Comparison of ENCODE assay signal across 1 cellular context in the genomic region with DNA sequence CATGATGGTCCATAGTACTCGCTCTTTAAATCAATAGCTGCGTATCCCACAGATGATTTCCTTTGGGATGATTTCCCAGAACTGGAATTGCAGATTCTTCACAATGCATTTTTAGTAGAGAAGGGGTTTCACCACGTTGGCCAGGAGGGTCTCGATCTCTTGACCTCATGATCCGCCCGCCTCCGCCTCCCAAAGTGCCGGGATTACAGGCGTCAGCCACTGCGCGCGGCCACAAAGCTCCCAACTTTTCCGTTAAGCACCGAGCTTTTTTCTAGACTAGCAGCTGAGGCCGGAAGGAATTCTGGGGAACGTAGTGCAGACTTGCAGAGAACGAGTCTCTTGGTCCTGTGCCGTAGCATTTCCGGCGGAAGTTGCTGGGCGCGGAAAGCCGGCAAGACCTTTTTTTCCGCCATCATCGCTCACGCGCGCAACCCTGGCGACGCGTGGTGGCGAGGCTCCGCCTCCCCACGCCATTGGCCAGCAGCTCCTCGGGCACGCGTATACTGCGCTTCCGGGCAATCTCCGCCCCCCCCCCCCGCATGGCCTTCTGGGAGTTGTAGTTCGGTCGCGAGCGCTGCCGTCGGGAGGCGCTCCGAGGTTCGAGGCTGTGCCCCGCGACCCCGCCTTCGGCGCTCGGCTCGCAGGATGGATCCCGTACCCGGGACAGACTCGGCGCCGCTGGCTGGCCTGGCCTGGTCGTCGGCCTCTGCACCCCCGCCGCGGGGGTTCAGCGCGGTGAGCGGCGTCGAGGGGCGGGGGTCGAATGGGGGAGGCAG.
TF ChIP-seq lines count a peak whose summit lies in the region.

A gene (plus strand): TSS at position 557 of the 776 bp plus-strand sequence. CDS start 89 bp downstream, at position 646.

TF ChIP-seq in HepG2, 621 proteins besides CTCF, POLR2A, EP300 and RAD21 (continued from another document and continues in another):
- TF ChIP-seq, protein P1, sequence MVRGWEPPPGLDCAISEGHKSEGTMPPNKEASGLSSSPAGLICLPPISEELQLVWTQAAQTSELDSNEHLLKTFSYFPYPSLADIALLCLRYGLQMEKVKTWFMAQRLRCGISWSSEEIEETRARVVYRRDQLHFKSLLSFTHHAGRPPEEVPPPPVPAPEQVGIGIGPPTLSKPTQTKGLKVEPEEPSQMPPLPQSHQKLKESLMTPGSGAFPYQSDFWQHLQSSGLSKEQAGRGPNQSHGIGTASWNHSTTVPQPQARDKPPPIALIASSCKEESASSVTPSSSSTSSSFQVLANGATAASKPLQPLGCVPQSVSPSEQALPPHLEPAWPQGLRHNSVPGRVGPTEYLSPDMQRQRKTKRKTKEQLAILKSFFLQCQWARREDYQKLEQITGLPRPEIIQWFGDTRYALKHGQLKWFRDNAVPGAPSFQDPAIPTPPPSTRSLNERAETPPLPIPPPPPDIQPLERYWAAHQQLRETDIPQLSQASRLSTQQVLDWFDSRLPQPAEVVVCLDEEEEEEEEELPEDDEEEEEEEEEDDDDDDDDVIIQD (CRISPR knock-in tag; IDR thresholded peaks at IDR 0.05; ENCODE audit: low read depth): no peak
- TF ChIP-seq SSRP1 (CRISPR knock-in tag; IDR thresholded peaks at IDR 0.05) (no peak), ZFAT (CRISPR knock-in tag; conservative IDR thresholded peaks at IDR 0.05) (no peak), ZNF232 (CRISPR knock-in tag; IDR thresholded peaks at IDR 0.05; ENCODE audit: borderline replicate concordance) (peak; percentile 42; the same call in 1 of the 2 replicates), DPF2 (CRISPR knock-in tag; IDR thresholded peaks at IDR 0.05; ENCODE audit: borderline replicate concordance, low read depth) (no peak), U2AF2 (IDR thresholded peaks at IDR 0.05; ENCODE audit: low read depth, low read length) (no peak), POGZ (CRISPR knock-in tag; IDR thresholded peaks at IDR 0.05) (no peak), YEATS4 (CRISPR knock-in tag; IDR thresholded peaks at IDR 0.05; ENCODE audit: borderline replicate concordance) (peak; percentile 61; the same call in 1 of the 2 replicates), KDM1A (CRISPR knock-in tag; IDR thresholded peaks at IDR 0.05) (peak; percentile 34; the same call in 1 of the 2 replicates), IRF2 (CRISPR knock-in tag; IDR thresholded peaks at IDR 0.05) (peak; percentile 79; the same call in 1 of the 2 replicates), CBX2 (IDR thresholded peaks at IDR 0.05; ENCODE audit: low read depth, low read length) (no peak), CBX2 (CRISPR knock-in tag; IDR thresholded peaks at IDR 0.05; ENCODE audit: low read depth) (no peak), SKI (IDR thresholded peaks at IDR 0.05; ENCODE audit: partially characterized antibody) (no peak), TEAD3 (CRISPR knock-in tag; optimal IDR thresholded peaks at IDR 0.05; ENCODE audit: borderline replicate concordance) (peak; percentile 77), MTF2 (CRISPR knock-in tag; IDR thresholded peaks at IDR 0.05; ENCODE audit: borderline replicate concordance) (no peak), PHB2 (IDR thresholded peaks at IDR 0.05; ENCODE audit: partially characterized antibody) (no peak), FOXJ3 (CRISPR knock-in tag; IDR thresholded peaks at IDR 0.05; ENCODE audit: borderline replicate concordance) (0 out of 2 replicates have a peak, but pooled peaks have one; percentile 42), ZNF274 (CRISPR knock-in tag; IDR thresholded peaks at IDR 0.05) (0 out of 2 replicates have a peak, but pooled peaks have one; percentile 14), ZNF569 (CRISPR knock-in tag; IDR thresholded peaks at IDR 0.05; ENCODE audit: borderline replicate concordance) (no peak), MIXL1 (CRISPR knock-in tag; IDR thresholded peaks at IDR 0.05) (0 out of 2 replicates have a peak, but pooled peaks have one; percentile 63), ZNF256 (CRISPR knock-in tag; conservative IDR thresholded peaks at IDR 0.05) (peak; percentile 53; the same call in 1 of the 2 replicates), ELF1 (CRISPR knock-in tag; IDR thresholded peaks at IDR 0.05) (peak; percentile 96), KDM2A (CRISPR knock-in tag; IDR thresholded peaks at IDR 0.05; ENCODE audit: borderline replicate concordance, low read depth) (peak; percentile 100), ZNF333 (CRISPR knock-in tag; IDR thresholded peaks at IDR 0.05; ENCODE audit: borderline replicate concordance) (no peak), SIX1 (CRISPR knock-in tag; IDR thresholded peaks at IDR 0.05; ENCODE audit: borderline replicate concordance) (no peak), KLF15 (CRISPR knock-in tag; IDR thresholded peaks at IDR 0.05; ENCODE audit: borderline replicate concordance) (no peak), ZNF33A (CRISPR knock-in tag; IDR thresholded peaks at IDR 0.05; ENCODE audit: borderline replicate concordance) (0 out of 2 replicates have a peak, but pooled peaks have one; percentile 67), ARNT2 (CRISPR knock-in tag; IDR thresholded peaks at IDR 0.05; ENCODE audit: low read depth) (peak; percentile 58; the same call in 1 of the 2 replicates)
- TF ChIP-seq, protein P2, sequence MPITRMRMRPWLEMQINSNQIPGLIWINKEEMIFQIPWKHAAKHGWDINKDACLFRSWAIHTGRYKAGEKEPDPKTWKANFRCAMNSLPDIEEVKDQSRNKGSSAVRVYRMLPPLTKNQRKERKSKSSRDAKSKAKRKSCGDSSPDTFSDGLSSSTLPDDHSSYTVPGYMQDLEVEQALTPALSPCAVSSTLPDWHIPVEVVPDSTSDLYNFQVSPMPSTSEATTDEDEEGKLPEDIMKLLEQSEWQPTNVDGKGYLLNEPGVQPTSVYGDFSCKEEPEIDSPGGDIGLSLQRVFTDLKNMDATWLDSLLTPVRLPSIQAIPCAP (CRISPR knock-in tag; IDR thresholded peaks at IDR 0.05; ENCODE audit: low read depth): no peak
- TF ChIP-seq, protein P3, sequence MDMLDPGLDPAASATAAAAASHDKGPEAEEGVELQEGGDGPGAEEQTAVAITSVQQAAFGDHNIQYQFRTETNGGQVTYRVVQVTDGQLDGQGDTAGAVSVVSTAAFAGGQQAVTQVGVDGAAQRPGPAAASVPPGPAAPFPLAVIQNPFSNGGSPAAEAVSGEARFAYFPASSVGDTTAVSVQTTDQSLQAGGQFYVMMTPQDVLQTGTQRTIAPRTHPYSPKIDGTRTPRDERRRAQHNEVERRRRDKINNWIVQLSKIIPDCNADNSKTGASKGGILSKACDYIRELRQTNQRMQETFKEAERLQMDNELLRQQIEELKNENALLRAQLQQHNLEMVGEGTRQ (IDR thresholded peaks at IDR 0.05; ENCODE audit: low read depth, low read length): no peak
- TF ChIP-seq, protein P3 (CRISPR knock-in tag; IDR thresholded peaks at IDR 0.05; ENCODE audit: borderline replicate concordance): no peak
- TF ChIP-seq, protein P4, sequence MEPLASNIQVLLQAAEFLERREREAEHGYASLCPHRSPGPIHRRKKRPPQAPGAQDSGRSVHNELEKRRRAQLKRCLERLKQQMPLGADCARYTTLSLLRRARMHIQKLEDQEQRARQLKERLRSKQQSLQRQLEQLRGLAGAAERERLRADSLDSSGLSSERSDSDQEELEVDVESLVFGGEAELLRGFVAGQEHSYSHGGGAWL (CRISPR knock-in tag; IDR thresholded peaks at IDR 0.05): peak; percentile 58; the same call in 1 of the 2 replicates
- TF ChIP-seq, protein P5, sequence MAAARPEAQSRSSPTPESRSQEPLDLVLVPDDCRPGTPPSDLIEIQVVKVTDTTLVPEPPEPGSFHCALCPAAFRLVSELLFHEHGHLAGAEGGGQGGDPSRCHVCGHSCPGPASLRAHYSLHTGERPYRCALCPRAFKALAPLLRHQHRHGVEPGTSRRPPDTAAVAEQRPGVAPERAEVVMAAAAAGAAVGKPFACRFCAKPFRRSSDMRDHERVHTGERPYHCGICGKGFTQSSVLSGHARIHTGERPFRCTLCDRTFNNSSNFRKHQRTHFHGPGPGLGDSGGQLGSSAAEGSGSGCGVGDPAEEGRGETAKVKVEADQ (CRISPR knock-in tag; IDR thresholded peaks at IDR 0.05; ENCODE audit: borderline replicate concordance): no peak
- TF ChIP-seq, protein P6, sequence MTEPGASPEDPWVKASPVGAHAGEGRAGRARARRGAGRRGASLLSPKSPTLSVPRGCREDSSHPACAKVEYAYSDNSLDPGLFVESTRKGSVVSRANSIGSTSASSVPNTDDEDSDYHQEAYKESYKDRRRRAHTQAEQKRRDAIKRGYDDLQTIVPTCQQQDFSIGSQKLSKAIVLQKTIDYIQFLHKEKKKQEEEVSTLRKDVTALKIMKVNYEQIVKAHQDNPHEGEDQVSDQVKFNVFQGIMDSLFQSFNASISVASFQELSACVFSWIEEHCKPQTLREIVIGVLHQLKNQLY (CRISPR knock-in tag; IDR thresholded peaks at IDR 0.05): peak; percentile 42; the same call in 1 of the 2 replicates
- TF ChIP-seq, protein P7, sequence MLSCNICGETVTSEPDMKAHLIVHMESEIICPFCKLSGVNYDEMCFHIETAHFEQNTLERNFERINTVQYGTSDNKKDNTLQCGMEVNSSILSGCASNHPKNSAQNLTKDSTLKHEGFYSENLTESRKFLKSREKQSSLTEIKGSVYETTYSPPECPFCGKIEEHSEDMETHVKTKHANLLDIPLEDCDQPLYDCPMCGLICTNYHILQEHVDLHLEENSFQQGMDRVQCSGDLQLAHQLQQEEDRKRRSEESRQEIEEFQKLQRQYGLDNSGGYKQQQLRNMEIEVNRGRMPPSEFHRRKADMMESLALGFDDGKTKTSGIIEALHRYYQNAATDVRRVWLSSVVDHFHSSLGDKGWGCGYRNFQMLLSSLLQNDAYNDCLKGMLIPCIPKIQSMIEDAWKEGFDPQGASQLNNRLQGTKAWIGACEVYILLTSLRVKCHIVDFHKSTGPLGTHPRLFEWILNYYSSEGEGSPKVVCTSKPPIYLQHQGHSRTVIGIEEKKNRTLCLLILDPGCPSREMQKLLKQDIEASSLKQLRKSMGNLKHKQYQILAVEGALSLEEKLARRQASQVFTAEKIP (CRISPR knock-in tag; IDR thresholded peaks at IDR 0.05; ENCODE audit: borderline replicate concordance): no peak
- TF ChIP-seq, protein P8, sequence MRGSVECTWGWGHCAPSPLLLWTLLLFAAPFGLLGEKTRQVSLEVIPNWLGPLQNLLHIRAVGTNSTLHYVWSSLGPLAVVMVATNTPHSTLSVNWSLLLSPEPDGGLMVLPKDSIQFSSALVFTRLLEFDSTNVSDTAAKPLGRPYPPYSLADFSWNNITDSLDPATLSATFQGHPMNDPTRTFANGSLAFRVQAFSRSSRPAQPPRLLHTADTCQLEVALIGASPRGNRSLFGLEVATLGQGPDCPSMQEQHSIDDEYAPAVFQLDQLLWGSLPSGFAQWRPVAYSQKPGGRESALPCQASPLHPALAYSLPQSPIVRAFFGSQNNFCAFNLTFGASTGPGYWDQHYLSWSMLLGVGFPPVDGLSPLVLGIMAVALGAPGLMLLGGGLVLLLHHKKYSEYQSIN (CRISPR knock-in tag; IDR thresholded peaks at IDR 0.05; ENCODE audit: borderline replicate concordance): no peak
- TF ChIP-seq, protein P9, sequence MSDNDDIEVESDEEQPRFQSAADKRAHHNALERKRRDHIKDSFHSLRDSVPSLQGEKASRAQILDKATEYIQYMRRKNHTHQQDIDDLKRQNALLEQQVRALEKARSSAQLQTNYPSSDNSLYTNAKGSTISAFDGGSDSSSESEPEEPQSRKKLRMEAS (IDR thresholded peaks at IDR 0.05): peak; percentile 87
- TF ChIP-seq, protein P10, sequence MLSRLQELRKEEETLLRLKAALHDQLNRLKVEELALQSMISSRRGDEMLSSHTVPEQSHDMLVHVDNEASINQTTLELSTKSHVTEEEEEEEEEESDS (CRISPR knock-in tag; IDR thresholded peaks at IDR 0.05; ENCODE audit: borderline replicate concordance): peak; percentile 61; the same call in 1 of the 2 replicates
- TF ChIP-seq, protein P11, sequence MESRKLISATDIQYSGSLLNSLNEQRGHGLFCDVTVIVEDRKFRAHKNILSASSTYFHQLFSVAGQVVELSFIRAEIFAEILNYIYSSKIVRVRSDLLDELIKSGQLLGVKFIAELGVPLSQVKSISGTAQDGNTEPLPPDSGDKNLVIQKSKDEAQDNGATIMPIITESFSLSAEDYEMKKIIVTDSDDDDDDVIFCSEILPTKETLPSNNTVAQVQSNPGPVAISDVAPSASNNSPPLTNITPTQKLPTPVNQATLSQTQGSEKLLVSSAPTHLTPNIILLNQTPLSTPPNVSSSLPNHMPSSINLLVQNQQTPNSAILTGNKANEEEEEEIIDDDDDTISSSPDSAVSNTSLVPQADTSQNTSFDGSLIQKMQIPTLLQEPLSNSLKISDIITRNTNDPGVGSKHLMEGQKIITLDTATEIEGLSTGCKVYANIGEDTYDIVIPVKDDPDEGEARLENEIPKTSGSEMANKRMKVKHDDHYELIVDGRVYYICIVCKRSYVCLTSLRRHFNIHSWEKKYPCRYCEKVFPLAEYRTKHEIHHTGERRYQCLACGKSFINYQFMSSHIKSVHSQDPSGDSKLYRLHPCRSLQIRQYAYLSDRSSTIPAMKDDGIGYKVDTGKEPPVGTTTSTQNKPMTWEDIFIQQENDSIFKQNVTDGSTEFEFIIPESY (CRISPR knock-in tag; IDR thresholded peaks at IDR 0.05): no peak
